7 cellular contexts compared by ENCODE assay signal in the genomic region with DNA sequence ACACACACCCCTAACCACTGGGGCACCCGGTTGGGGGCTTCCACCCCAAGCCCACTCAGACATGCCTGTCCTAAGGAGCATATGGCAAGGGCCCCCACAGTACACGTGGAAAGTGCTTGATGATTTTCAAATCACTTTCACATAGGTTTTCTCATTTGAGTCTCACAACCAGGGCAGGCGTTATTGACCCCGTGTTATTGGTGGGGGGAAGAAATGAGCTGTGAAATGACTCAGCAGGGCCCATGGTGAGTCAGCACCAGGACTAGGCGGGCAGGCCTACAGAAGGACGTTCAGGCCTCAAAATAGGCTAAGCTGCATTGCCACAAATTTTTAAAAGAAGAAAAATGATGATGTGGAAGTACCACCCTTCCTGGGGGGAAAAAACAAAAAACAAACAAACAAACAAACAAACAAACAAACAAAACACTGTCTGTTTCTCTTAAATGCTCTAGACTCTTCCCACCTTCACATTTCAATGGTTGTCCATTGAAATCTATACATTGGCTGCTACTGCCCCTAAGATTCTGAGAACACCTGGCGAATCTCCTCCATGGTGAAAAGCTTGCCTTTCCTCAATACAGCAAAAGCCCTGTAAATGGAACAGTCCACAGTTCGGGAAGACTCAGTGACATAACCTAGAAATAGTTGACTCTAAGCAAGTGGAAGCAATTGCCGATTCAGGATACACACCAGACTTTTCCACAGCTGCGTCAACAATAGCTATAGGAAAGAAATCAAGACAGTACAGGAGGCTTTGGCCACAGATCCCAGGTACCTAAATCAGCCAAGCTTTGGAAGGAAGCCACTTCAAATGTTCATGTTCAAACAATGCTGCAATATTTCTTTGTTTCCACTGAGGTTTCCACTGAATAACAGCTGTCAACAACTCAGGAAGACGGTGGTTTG.
DNase-seq lines count a peak whose midpoint lies in the region; ATAC-seq and TF ChIP-seq lines count a peak whose summit lies in the region.

No MANE protein-coding gene starts in this region.

- peak overlapping the region in 1 of 3 donors; percentile 24 for H3K9ac ChIP-seq in skeletal muscle tissue (ENCODE audit: low read depth in 1 of 3, low read length in 3 of 3)

- H3K27me3 ChIP-seq in brain microvascular endothelial cell (replicated peaks) (no peaks in the 10 kb centered on the region), skeletal muscle tissue (ENCODE audit: control insufficient read depth in 3 of 3, insufficient read depth in 3 of 3, low read length in 3 of 3) (no peaks in the 10 kb centered on the region)

- H3K36me3 ChIP-seq in brain microvascular endothelial cell (replicated peaks) (no peaks in the 10 kb centered on the region), skeletal muscle tissue (ENCODE audit: control insufficient read depth in 3 of 3, insufficient read depth in 3 of 3, low read length in 3 of 3) (no peaks in the 10 kb centered on the region)

- H3K4me3 ChIP-seq in brain microvascular endothelial cell (ENCODE audit: low read depth, low read length) (no peak overlapping the region), skeletal muscle tissue (ENCODE audit: low read length in 3 of 3) (no peak overlapping the region)

- no peak for TF ChIP-seq CTCF in brain microvascular endothelial cell (IDR thresholded peaks at IDR 0.05; ENCODE audit: low read depth, low read length, missing control alignments)

- ATAC-seq in HG02610 (IDR thresholded peaks at IDR 0.05; ENCODE audit: unreplicated experiment) (peak; percentile 90), HG03097 (IDR thresholded peaks at IDR 0.05; ENCODE audit: low FRiP score, unreplicated experiment) (no peak)

- H3K27ac ChIP-seq in brain microvascular endothelial cell (peak overlapping the region; percentile 65), skeletal muscle tissue (ENCODE audit: low read depth, low read length) (peak overlapping the region; percentile 76)

- DNase-seq in NCI-H345 (lab: John Stamatoyannopoulos, UW) (peak; percentile 50), brain microvascular endothelial cell (peak; percentile 78), D341Med (ENCODE audit: low spot score) (no peak), ureter (ENCODE audit: low spot score) (no peak)

- in situ Hi-C loops in brain microvascular endothelial cell (cut with HindIII; ENCODE audit: low pct_ligation_motif_present, low sequenced_read_pairs): no loop called here

- no peaks in the 10 kb centered on the region for H3K9me3 ChIP-seq in skeletal muscle tissue (ENCODE audit: control insufficient read depth in 3 of 3, low read length in 3 of 3)

- peaks cover 32 to 43% (median 33%) of the 10 kb centered on the region in 3 donors for H3K4me1 ChIP-seq in skeletal muscle tissue (ENCODE audit: control insufficient read depth in 3 of 3, insufficient read depth in 3 of 3, low read length in 3 of 3)

Comparison
In these comparisons a context has a peak if more than half of its experiments do, and no peak if none do; other contexts are left out.
1. DNase-seq: peak in NCI-H345 (single experiment) and brain microvascular endothelial cell (single experiment); none in D341Med (single experiment) and ureter (single experiment).